Comparison of ENCODE assay signal across 8 cellular contexts in the genomic region with DNA sequence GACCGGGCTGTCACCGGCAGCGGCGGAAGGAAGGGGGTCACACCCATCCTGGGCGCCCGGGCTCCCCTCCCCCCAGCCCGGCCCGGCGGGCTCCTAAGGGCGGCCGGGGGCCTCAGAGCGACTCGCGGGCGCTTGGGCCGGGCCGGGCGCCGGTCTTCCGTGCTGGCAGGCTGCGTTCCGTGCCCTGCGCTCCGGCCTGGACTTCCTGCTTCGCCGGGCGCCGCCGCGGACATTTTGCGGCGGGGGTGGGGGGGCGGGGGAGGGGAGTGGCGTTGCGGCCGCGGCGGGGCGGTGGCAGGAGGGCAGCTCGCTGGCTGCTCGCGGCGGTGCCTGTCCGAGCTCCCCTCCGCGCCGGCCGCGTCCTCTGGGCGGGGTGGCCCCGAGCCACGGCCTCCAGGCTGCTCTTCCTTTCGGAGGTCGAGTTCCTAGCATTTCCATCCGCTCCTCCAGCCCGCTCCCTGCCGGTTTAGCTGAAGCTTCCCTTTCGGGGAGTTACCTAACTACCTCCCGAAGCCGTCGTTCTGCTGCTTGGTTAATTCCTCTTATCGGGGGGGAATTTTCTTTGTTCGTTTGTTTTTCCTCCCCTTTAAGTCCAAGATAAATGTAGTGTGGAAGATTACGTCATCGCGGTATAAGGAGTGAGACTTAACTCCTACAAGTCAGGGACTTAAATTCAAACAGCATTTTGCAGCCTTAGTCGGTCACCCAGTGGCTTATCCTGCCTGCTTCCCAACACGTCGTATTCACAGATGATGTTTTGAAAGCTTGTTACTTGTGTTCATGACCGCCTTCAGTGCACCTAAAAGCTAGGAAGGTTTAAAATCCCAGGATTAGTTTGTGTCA. TPM values are rescaled to one million over a fixed set of nuclear protein-coding genes. Genes with fewer than 3 reads are reported as not detected.
DNase-seq lines count a peak whose midpoint lies in the region; ATAC-seq and TF ChIP-seq lines count a peak whose summit lies in the region.

No MANE protein-coding gene starts in this region.

- H3K4me3 ChIP-seq in Peyer's patch (peak overlapping the region; percentile 69 to 100 (median 99)), neural cell (ENCODE audit: low read length) (peak overlapping the region; percentile 75), tibial artery (peak overlapping the region; percentile 94 to 96)

- peak overlapping the region; percentile 98 for H3K9ac ChIP-seq in neural cell (ENCODE audit: low read length)

- H3K9me2 ChIP-seq in neural cell (ENCODE audit: insufficient read depth, low read length): no peaks in the 10 kb centered on the region

- no peak for TF ChIP-seq RAD21 in neural cell (conservative IDR thresholded peaks at IDR 0.05)

- H3K27ac ChIP-seq in Peyer's patch (peak overlapping the region; percentile 98 to 100 (median 100)), foreskin keratinocyte (peak overlapping the region; percentile 96), neural cell (ENCODE audit: low read length) (peak overlapping the region; percentile 95), tibial artery (peak overlapping the region; percentile 92 to 100)

- H4K20me1 ChIP-seq in neural cell (ENCODE audit: insufficient read depth): peaks cover 22% of the 10 kb centered on the region

- H3K9me3 ChIP-seq in Peyer's patch (no peaks in the 10 kb centered on the region), neural cell (ENCODE audit: low read length) (no peaks in the 10 kb centered on the region), tibial artery (no peaks in the 10 kb centered on the region)

- H3K36me3 ChIP-seq in Peyer's patch (peaks cover 0 to under 1% (median 0%) of the 10 kb centered on the region in 3 donors), neural cell (ENCODE audit: insufficient read depth, low read length) (no peaks in the 10 kb centered on the region), tibial artery (peaks cover 0 to 4% (median 0%) of the 10 kb centered on the region in 3 donors)

- no peaks in the 10 kb centered on the region for H3F3A ChIP-seq in neural cell (ENCODE audit: insufficient read depth, low read length, poor library complexity, severe bottlenecking)

- H3K4me1 ChIP-seq in Peyer's patch (peaks cover 0 to 41% (median 6%) of the 10 kb centered on the region in 4 donors), foreskin keratinocyte (peaks cover 30% of the 10 kb centered on the region), tibial artery (peaks cover 0 to 47% (median 41%) of the 10 kb centered on the region in 4 donors)

- H3K27me3 ChIP-seq in Peyer's patch: no peaks in the 10 kb centered on the region
- H3K27me3 ChIP-seq in foreskin keratinocyte: no peaks in the 10 kb centered on the region
- no peaks in the 10 kb centered on the region for H3K27me3 ChIP-seq in neural cell (ENCODE audit: insufficient read depth, low read depth, low read length)
- H3K27me3 ChIP-seq in tibial artery: no peaks in the 10 kb centered on the region

- ATAC-seq in GM19452 (IDR thresholded peaks at IDR 0.05; ENCODE audit: unreplicated experiment) (peak; percentile 39), foreskin keratinocyte (peak; percentile 28)

- no peak for TF ChIP-seq EP300 in neural cell (conservative IDR thresholded peaks at IDR 0.05; ENCODE audit: poor library complexity, severe bottlenecking)

- H3K4me2 ChIP-seq in neural cell (ENCODE audit: low read length): peak overlapping the region; percentile 86

- peaks cover 48% of the 10 kb centered on the region for H3K79me2 ChIP-seq in neural cell (replicated peaks; ENCODE audit: insufficient read depth, low read length)

- DNase-seq in CD1c-positive myeloid dendritic cell (ENCODE audit: extremely low spot score): peak; percentile 82
- DNase-seq in HK-2 (ENCODE audit: unreplicated experiment): peak; percentile 68
- DNase-seq in Peyer's patch: peak; percentile 33 to 86 (median 69)
- peak; percentile 38 for DNase-seq in activated gamma-delta T cell treated with Interleukin-2 at 50 U/mL for 16 hours
- DNase-seq in foreskin keratinocyte: peak in 1 of 2 donors; percentile 53
- DNase-seq in tibial artery: peak; percentile 42 to 80

- TF ChIP-seq POLR2A in Peyer's patch (IDR thresholded peaks at IDR 0.05): peak in 1 of 2 donors; percentile 24

- intact Hi-C loops in tibial artery (cut with DNase I; ENCODE audit: low total_unique reads): no loop called here

- TF ChIP-seq CTCF in Peyer's patch (IDR thresholded peaks at IDR 0.05) (no peak), foreskin keratinocyte (conservative IDR thresholded peaks at IDR 0.05) (peak; percentile 21), neural cell (IDR thresholded peaks at IDR 0.05; ENCODE audit: poor library complexity, severe bottlenecking) (no peak), tibial artery (IDR thresholded peaks at IDR 0.05) (no peak)

- no peak overlapping the region for H2AFZ ChIP-seq in neural cell (ENCODE audit: low read depth, low read length)

TF ChIP-seq in neural cell, 6 proteins besides CTCF, POLR2A, EP300 and RAD21:
- TF ChIP-seq SMC3 (conservative IDR thresholded peaks at IDR 0.05; ENCODE audit: poor library complexity): no peak
- TF ChIP-seq POLR2AphosphoS5 (IDR thresholded peaks at IDR 0.05): peak; percentile 71
- TF ChIP-seq, protein P1, sequence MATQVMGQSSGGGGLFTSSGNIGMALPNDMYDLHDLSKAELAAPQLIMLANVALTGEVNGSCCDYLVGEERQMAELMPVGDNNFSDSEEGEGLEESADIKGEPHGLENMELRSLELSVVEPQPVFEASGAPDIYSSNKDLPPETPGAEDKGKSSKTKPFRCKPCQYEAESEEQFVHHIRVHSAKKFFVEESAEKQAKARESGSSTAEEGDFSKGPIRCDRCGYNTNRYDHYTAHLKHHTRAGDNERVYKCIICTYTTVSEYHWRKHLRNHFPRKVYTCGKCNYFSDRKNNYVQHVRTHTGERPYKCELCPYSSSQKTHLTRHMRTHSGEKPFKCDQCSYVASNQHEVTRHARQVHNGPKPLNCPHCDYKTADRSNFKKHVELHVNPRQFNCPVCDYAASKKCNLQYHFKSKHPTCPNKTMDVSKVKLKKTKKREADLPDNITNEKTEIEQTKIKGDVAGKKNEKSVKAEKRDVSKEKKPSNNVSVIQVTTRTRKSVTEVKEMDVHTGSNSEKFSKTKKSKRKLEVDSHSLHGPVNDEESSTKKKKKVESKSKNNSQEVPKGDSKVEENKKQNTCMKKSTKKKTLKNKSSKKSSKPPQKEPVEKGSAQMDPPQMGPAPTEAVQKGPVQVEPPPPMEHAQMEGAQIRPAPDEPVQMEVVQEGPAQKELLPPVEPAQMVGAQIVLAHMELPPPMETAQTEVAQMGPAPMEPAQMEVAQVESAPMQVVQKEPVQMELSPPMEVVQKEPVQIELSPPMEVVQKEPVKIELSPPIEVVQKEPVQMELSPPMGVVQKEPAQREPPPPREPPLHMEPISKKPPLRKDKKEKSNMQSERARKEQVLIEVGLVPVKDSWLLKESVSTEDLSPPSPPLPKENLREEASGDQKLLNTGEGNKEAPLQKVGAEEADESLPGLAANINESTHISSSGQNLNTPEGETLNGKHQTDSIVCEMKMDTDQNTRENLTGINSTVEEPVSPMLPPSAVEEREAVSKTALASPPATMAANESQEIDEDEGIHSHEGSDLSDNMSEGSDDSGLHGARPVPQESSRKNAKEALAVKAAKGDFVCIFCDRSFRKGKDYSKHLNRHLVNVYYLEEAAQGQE (IDR thresholded peaks at IDR 0.05; ENCODE audit: borderline replicate concordance): peak; percentile 78

RNA-seq across cellular contexts. Expression of gene CDC42, which starts 0.7 kb away (rescaled TPM):
- total RNA-seq in Peyer's patch (100 to 1,000 TPM in 3 of 4 donors, 10 to 100 TPM in 1; 89.6 to 224 (median 157) TPM), foreskin keratinocyte (281 and 301 TPM in 2 replicates)
- polyA plus RNA-seq in foreskin keratinocyte (190 and 204 TPM in 2 replicates), neural cell (805 and 913 TPM in 2 replicates)
- 553 and 621 TPM in 2 replicates for polyA minus RNA-seq in neural cell

RNA-seq across cellular contexts. Expression of gene CELA3A, which starts 51.8 kb away (rescaled TPM):
- not detected for total RNA-seq in Peyer's patch
- not detected in 2 replicates for total RNA-seq in foreskin keratinocyte
- polyA plus RNA-seq in foreskin keratinocyte: not detected in 2 replicates
- polyA plus RNA-seq in neural cell: not detected in 2 replicates
- not detected in 2 replicates for polyA minus RNA-seq in neural cell
